ENCODE assay signal across 18 cellular contexts in genomic region chr5:65903581-65903980, GRCh38. TPM values are rescaled to one million over a fixed set of nuclear protein-coding genes. Genes with fewer than 3 reads are reported as not detected.
DNase-seq lines count a peak whose midpoint lies in the region; ATAC-seq, FAIRE-seq and TF ChIP-seq lines count a peak whose summit lies in the region.
"Had no signal": no experiment of that assay in that cellular context is flagged by ENCODE, and none has a peak within 500 bp of the region (broad histone marks: within the 10 kb centered on the region; RNA-seq: fewer than 3 reads in every experiment).

No MANE protein-coding gene starts in this region.

- H3K4me2 ChIP-seq in GM23338 = no peak overlapping the region
- peak overlapping the region; percentile 15 for H3K4me2 ChIP-seq in Loucy (ENCODE audit: low read depth, low read length, poor library complexity, severe bottlenecking)
- H3K4me2 ChIP-seq in astrocyte (ENCODE audit: low read length) = no peak overlapping the region
- no peak overlapping the region for H3K4me2 ChIP-seq in neuronal stem cell (ENCODE audit: insufficient read depth, low read length, poor library complexity, severe bottlenecking)
- H3K4me2 ChIP-seq: BLaER1 treated with 17β-estradiol and CSF1 and Interleukin-3, amounts not matched to agents 10 nM and 100 nM had no signal

- H3K36me3 ChIP-seq in GM23338 (ENCODE audit: insufficient read depth) = no peaks in the 10 kb centered on the region
- H3K36me3 ChIP-seq in Loucy (ENCODE audit: insufficient read depth, low read length) = no peaks in the 10 kb centered on the region
- H3K36me3 ChIP-seq in astrocyte (ENCODE audit: insufficient read depth, low read length) = no peaks in the 10 kb centered on the region
- no peaks in the 10 kb centered on the region for H3K36me3 ChIP-seq in neuronal stem cell (replicated peaks in 1 of 2; ENCODE audit: control insufficient read depth in 2 of 2, insufficient read depth in 2 of 2, low read length in 2 of 2)
- H3K36me3 ChIP-seq: BLaER1 treated with 17β-estradiol and CSF1 and Interleukin-3, amounts not matched to agents 10 nM and 100 nM had no signal

- ATAC-seq in GM23338 (no peak), GM21619 (IDR thresholded peaks at IDR 0.05; ENCODE audit: unreplicated experiment) (no peak)

- H3K14ac ChIP-seq in neuronal stem cell (ENCODE audit: low read length) = no peak overlapping the region

- H3K18ac ChIP-seq in neuronal stem cell (ENCODE audit: low read length) = no peak overlapping the region

- no peaks in the 10 kb centered on the region for H3K4me1 Mint-ChIP-seq in GM23338
- no peaks in the 10 kb centered on the region for H3K4me1 Mint-ChIP-seq in astrocyte (ENCODE audit: low read depth, unreplicated experiment)

- H3F3A ChIP-seq in GM23338 (replicated peaks; ENCODE audit: low read depth) = no peaks in the 10 kb centered on the region
- H3F3A ChIP-seq in Loucy (ENCODE audit: low read depth) = 0 out of 2 replicates have a peak, but pooled peaks cover 4% of the 10 kb centered on the region

- TF ChIP-seq CTCF in GM23338 (conservative IDR thresholded peaks at IDR 0.05; ENCODE audit: low read depth in 2 of 2) (no peak), Loucy (conservative IDR thresholded peaks at IDR 0.05; ENCODE audit: low read length) (no peak), astrocyte (IDR thresholded peaks at IDR 0.05; ENCODE audit: insufficient read depth, low read depth, low read length) (no peak)

- H2BK12ac ChIP-seq in neuronal stem cell (ENCODE audit: low read length) = no peak overlapping the region

- H4K8ac ChIP-seq in neuronal stem cell (ENCODE audit: low read depth, low read length) = no peak overlapping the region

- H3K9me2 ChIP-seq in GM23338 (ENCODE audit: insufficient read depth) (no peaks in the 10 kb centered on the region), Loucy (replicated peaks; ENCODE audit: low read depth, low read length) (no peaks in the 10 kb centered on the region)

- no peak overlapping the region for H4K91ac ChIP-seq in neuronal stem cell (ENCODE audit: low read depth, low read length, poor library complexity)

- H3K4me1 ChIP-seq in GM23338 (ENCODE audit: insufficient read depth) = no peaks in the 10 kb centered on the region
- peaks cover 14% of the 10 kb centered on the region for H3K4me1 ChIP-seq in Loucy (ENCODE audit: insufficient read depth, low read length, poor library complexity, severe bottlenecking)
- no peaks in the 10 kb centered on the region for H3K4me1 ChIP-seq in astrocyte (ENCODE audit: insufficient read depth, low read length)
- H3K4me1 ChIP-seq in neuronal stem cell (ENCODE audit: control insufficient read depth in 2 of 2, insufficient read depth in 1 of 2, low read depth in 1 of 2, low read length in 2 of 2) = no peaks in the 10 kb centered on the region

- H2BK120ac ChIP-seq in neuronal stem cell (ENCODE audit: low read depth, low read length) = no peak overlapping the region

- H3K9me3 Mint-ChIP-seq in GM23338 (no peaks in the 10 kb centered on the region), astrocyte (ENCODE audit: unreplicated experiment) (peaks cover 1% of the 10 kb centered on the region)
- H3K9me3 Mint-ChIP-seq: HFFc6 had no signal

- H3K27ac ChIP-seq in GM23338 (ENCODE audit: low read depth) (no peak overlapping the region), astrocyte (ENCODE audit: low read depth, low read length) (no peak overlapping the region), neuronal stem cell (replicated peaks; ENCODE audit: low read length) (no peak overlapping the region)
- H3K27ac ChIP-seq: BLaER1 treated with 17β-estradiol and CSF1 and Interleukin-3, amounts not matched to agents 10 nM and 100 nM had no signal

- H3K79me2 ChIP-seq in GM23338 (replicated peaks; ENCODE audit: insufficient read depth) (no peaks in the 10 kb centered on the region), Loucy (ENCODE audit: insufficient read depth, low read length) (no peaks in the 10 kb centered on the region), astrocyte (ENCODE audit: insufficient read depth, low read length) (no peaks in the 10 kb centered on the region)

- H3K9me3 ChIP-seq in Loucy (ENCODE audit: insufficient read depth, low read depth, low read length) = no peaks in the 10 kb centered on the region
- no peaks in the 10 kb centered on the region for H3K9me3 ChIP-seq in astrocyte (ENCODE audit: insufficient read depth, low read depth, low read length)
- H3K9me3 ChIP-seq in neuronal stem cell (replicated peaks in 1 of 2; ENCODE audit: control insufficient read depth in 2 of 2, insufficient read depth in 1 of 2, low read depth in 1 of 2, low read length in 2 of 2) = no peaks in the 10 kb centered on the region
- H3K9me3 ChIP-seq: BLaER1 treated with 17β-estradiol and CSF1 and Interleukin-3, amounts not matched to agents 10 nM and 100 nM had no signal

- H3K27me3 Mint-ChIP-seq in GM23338 (ENCODE audit: insufficient read depth, low read depth, poor library complexity) (peaks cover 2% of the 10 kb centered on the region), astrocyte (ENCODE audit: low read depth, unreplicated experiment) (peaks cover 3% of the 10 kb centered on the region)

- no CpG with 5 or more reads among the region's 1 CpG for WGBS in neuronal stem cell (ENCODE audit: extremely low coverage in 2 of 2, insufficient read length in 2 of 2, insufficient replicate concordance in 1 of 2), 2 donors

- H2AFZ ChIP-seq in GM23338 (0 out of 2 replicates have a peak overlapping the region, but pooled peaks have one; percentile 60), Loucy (ENCODE audit: low read length) (no peak overlapping the region), astrocyte (ENCODE audit: low read depth, low read length) (no peak overlapping the region), neuronal stem cell (ENCODE audit: low read length) (peak overlapping the region; percentile 4)

- no peak for FAIRE-seq in astrocyte (lab: Jason Lieb, UNC)
- FAIRE-seq: G401.6, GM12891 had no signal

- H3K36me3 Mint-ChIP-seq in GM23338 (ENCODE audit: low read depth) (no peaks in the 10 kb centered on the region), astrocyte (ENCODE audit: low read depth, unreplicated experiment) (no peaks in the 10 kb centered on the region)
- H3K36me3 Mint-ChIP-seq: CD4-positive, CD25-positive, alpha-beta regulatory T cell had no signal

- no peak overlapping the region for H3K4me3 Mint-ChIP-seq in GM23338
- H3K4me3 Mint-ChIP-seq in astrocyte (ENCODE audit: unreplicated experiment) = no peak overlapping the region
- H3K4me3 Mint-ChIP-seq: CD4-positive, CD25-positive, alpha-beta regulatory T cell; HFFc6 had no signal

- H3K79me1 ChIP-seq in neuronal stem cell (ENCODE audit: low read depth, low read length) = no peaks in the 10 kb centered on the region

- no peak overlapping the region for H3K23ac ChIP-seq in neuronal stem cell (ENCODE audit: low read depth, low read length, poor library complexity)

- H3K27ac Mint-ChIP-seq in GM23338 = no peak overlapping the region
- no peak overlapping the region for H3K27ac Mint-ChIP-seq in astrocyte (ENCODE audit: unreplicated experiment)
- H3K27ac Mint-ChIP-seq: CD4-positive, CD25-positive, alpha-beta regulatory T cell; HFFc6 had no signal

- DNase-seq in GM23338 (ENCODE audit: low spot score) (no peak), astrocyte (ENCODE audit: low read depth) (peak; percentile 44), neuronal stem cell (ENCODE audit: low spot score) (no peak), NCI-H1048 (lab: John Stamatoyannopoulos, UW) (no peak)
- no peak for DNase-seq in NK-92 treated with Interleukin-12 subunit alpha and Interleukin-12 subunit beta, amount 100 ng/mL, for 24 hours (lab: John Stamatoyannopoulos, UW)
- DNase-seq: ACHN; Calu3; CD4-positive, CD25-positive, alpha-beta regulatory T cell; DMS 273 treated with DMSO at 0.1 percent for 48 hours; DMS79; EL; HCEC 1CT; HFFc6 had no signal

- no peak overlapping the region for H2BK5ac ChIP-seq in neuronal stem cell (ENCODE audit: low read length)

- H4K20me1 ChIP-seq in GM23338 (replicated peaks; ENCODE audit: insufficient read depth) = no peaks in the 10 kb centered on the region
- H4K20me1 ChIP-seq in Loucy (ENCODE audit: insufficient read depth, low read length, poor library complexity, severe bottlenecking) = no peaks in the 10 kb centered on the region
- no peaks in the 10 kb centered on the region for H4K20me1 ChIP-seq in astrocyte (ENCODE audit: insufficient read depth, low read length)
- H4K20me1 ChIP-seq: BLaER1 treated with 17β-estradiol and CSF1 and Interleukin-3, amounts not matched to agents 10 nM and 100 nM had no signal

- H3K9ac ChIP-seq in Loucy (ENCODE audit: low read depth, low read length, poor library complexity, severe bottlenecking) (no peak overlapping the region), astrocyte (ENCODE audit: low read length) (no peak overlapping the region), neuronal stem cell (ENCODE audit: low read depth, low read length, poor library complexity) (no peak overlapping the region)
- H3K9ac ChIP-seq: BLaER1 treated with 17β-estradiol and CSF1 and Interleukin-3, amounts not matched to agents 10 nM and 100 nM had no signal

- no peak overlapping the region for H2AK5ac ChIP-seq in neuronal stem cell (ENCODE audit: low read depth, low read length)

- H3K4me3 ChIP-seq in GM23338 (no peak overlapping the region), Loucy (ENCODE audit: low read length, poor library complexity, severe bottlenecking) (peak overlapping the region; percentile 9), astrocyte (ENCODE audit: insufficient read depth, low read depth, low read length) (no peak overlapping the region), neuronal stem cell (ENCODE audit: low read length in 2 of 2) (no peak overlapping the region)
- H3K4me3 ChIP-seq: BLaER1 treated with 17β-estradiol and CSF1 and Interleukin-3, amounts not matched to agents 10 nM and 100 nM had no signal

- H2BK15ac ChIP-seq in neuronal stem cell (ENCODE audit: low read length) = no peak overlapping the region

- H3K27me3 ChIP-seq in GM23338 (ENCODE audit: insufficient read depth) = no peaks in the 10 kb centered on the region
- H3K27me3 ChIP-seq in Loucy (ENCODE audit: insufficient read depth, low read length, poor library complexity, severe bottlenecking) = no peaks in the 10 kb centered on the region
- H3K27me3 ChIP-seq in astrocyte (ENCODE audit: insufficient read depth, low read length) = no peaks in the 10 kb centered on the region
- peaks cover 0 to 8% (median 0%) of the 10 kb centered on the region in 3 experiments for H3K27me3 ChIP-seq in neuronal stem cell (ENCODE audit: control insufficient read depth in 3 of 3, insufficient read depth in 3 of 3, low read depth in 1 of 3, low read length in 3 of 3)
- H3K27me3 ChIP-seq: BLaER1 treated with 17β-estradiol and CSF1 and Interleukin-3, amounts not matched to agents 10 nM and 100 nM had no signal

- H3K4ac ChIP-seq in neuronal stem cell (ENCODE audit: low read length) = no peak overlapping the region

TF ChIP-seq in GM23338, 12 proteins besides CTCF, POLR2A, EP300 and RAD21 (continues in another document):
- TF ChIP-seq EZH2 (IDR thresholded peaks at IDR 0.05; ENCODE audit: low read depth, unreplicated experiment) = no peak
- TF ChIP-seq STAT1 (IDR thresholded peaks at IDR 0.05; ENCODE audit: unreplicated experiment) = no peak
- no peak for TF ChIP-seq ZNF331 (CRISPR knock-in tag; IDR thresholded peaks at IDR 0.05; ENCODE audit: low read depth)

RNA-seq across cellular contexts. Expression of gene ERBIN, which starts 22.8 kb away (rescaled TPM):
- total RNA-seq in GM23338 (2014; rRNA removed; shearing (Covaris generic)) = 26.4 and 29.1 TPM in 2 replicates
- 10.8 and 15.6 TPM in 2 replicates for polyA plus RNA-seq in GM23338 (2016; fragmentation: Nextera tagmentation; extraction: Ambion mirVana)
- total RNA-seq in astrocyte = 80.8 and 83.4 TPM in 2 replicates
- 29.8 TPM for polyA plus RNA-seq in neuronal stem cell (2013, experiment 1 of 2)
- polyA plus RNA-seq in neuronal stem cell (2013, experiment 2 of 2) = 28.4 TPM

Comparison
In these comparisons a context has a peak if more than half of its experiments do, and no peak if none do; other contexts are left out.
1. H2AFZ ChIP-seq: peak in GM23338 (single experiment) and neuronal stem cell (single experiment); none in Loucy (single experiment) and astrocyte (single experiment).